ENCODE assay signal across 8 cellular contexts in the genomic region with DNA sequence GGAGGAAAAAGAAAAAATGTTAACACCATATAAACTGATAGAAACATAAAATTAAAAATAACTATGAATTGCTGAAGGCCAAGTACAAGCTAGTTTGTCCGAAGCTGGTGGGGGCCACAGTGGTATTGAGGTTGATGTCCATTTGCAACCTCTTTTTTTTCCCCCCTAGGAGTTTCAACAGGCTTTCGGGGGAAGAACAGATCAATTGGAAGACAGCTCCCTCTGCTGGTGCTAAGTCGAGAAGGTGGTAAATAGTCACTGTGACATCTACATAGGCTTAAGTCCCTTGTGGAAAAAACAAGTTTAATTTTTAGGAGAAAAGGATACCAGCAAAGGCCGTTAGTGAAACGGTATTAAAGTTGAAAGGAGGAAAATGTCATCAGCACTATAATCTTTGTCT.
DNase-seq lines count a peak whose midpoint lies in the region; ATAC-seq, FAIRE-seq and TF ChIP-seq lines count a peak whose summit lies in the region.

No MANE protein-coding gene starts in this region.

- H3K27ac ChIP-seq in C4-2B, result no peak overlapping the region

- TF ChIP-seq CTCF in C4-2B (conservative IDR thresholded peaks at IDR 0.05), result peak; percentile 64

- no peaks in the 10 kb centered on the region for H3K36me3 Mint-ChIP-seq in activated CD4-positive, alpha-beta T cell treated with anti-CD3 and anti-CD28 coated beads, Interleukin-2, amount 10 ng/mL, durations not matched to agents 24 days and 14 days (ENCODE audit: low read depth)

- intact Hi-C loops in activated CD4-positive, alpha-beta T cell treated with anti-CD3 and anti-CD28 coated beads, Interleukin-2, amount 10 ng/mL, durations not matched to agents 24 days and 14 days (cut with micrococcal nuclease), result loop anchor here (1.0 kb wide), 1 partner anchor 205 kb away; no protein-coding TSS in a partner anchor

- peak; percentile 0 for DNase-seq in GM12892 (ENCODE audit: insufficient read length)
- DNase-seq in NCI-H1417 treated with DMSO at 0.1 percent for 48 hours (lab: John Stamatoyannopoulos, UW), result peak; percentile 6
- DNase-seq in activated CD4-positive, alpha-beta T cell treated with anti-CD3 and anti-CD28 coated beads, Interleukin-2, amount 10 ng/mL, durations not matched to agents 24 days and 14 days, result peak; percentile 66
- DNase-seq in glomerular endothelial cell (ENCODE audit: extremely low read depth, low read depth, low spot score), result peak; percentile 10
- DNase-seq in stimulated activated CD8-positive, alpha-beta memory T cell treated with anti-CD3 and anti-CD28 coated beads, Interleukin-15, amount 100 ng/mL, for 1 hour (ENCODE audit: low read depth), result peak; percentile 0

- no peaks in the 10 kb centered on the region for H3K4me1 Mint-ChIP-seq in activated CD4-positive, alpha-beta T cell treated with anti-CD3 and anti-CD28 coated beads, Interleukin-2, amount 10 ng/mL, durations not matched to agents 24 days and 14 days

- H3K4me3 Mint-ChIP-seq in activated CD4-positive, alpha-beta T cell treated with anti-CD3 and anti-CD28 coated beads, Interleukin-2, amount 10 ng/mL, durations not matched to agents 24 days and 14 days, result no peak overlapping the region

- H3K27ac Mint-ChIP-seq in activated CD4-positive, alpha-beta T cell treated with anti-CD3 and anti-CD28 coated beads, Interleukin-2, amount 10 ng/mL, durations not matched to agents 24 days and 14 days, result no peak overlapping the region

- FAIRE-seq in GM12892 (lab: Jason Lieb, UNC), result no peak

- TF ChIP-seq POLR2A in GM12892 (IDR thresholded peaks at IDR 0.05; ENCODE audit: low read depth, low read length), result no peak

- no peaks in the 10 kb centered on the region for H3K27me3 Mint-ChIP-seq in activated CD4-positive, alpha-beta T cell treated with anti-CD3 and anti-CD28 coated beads, Interleukin-2, amount 10 ng/mL, durations not matched to agents 24 days and 14 days

- no peaks in the 10 kb centered on the region for H3K9me3 Mint-ChIP-seq in activated CD4-positive, alpha-beta T cell treated with anti-CD3 and anti-CD28 coated beads, Interleukin-2, amount 10 ng/mL, durations not matched to agents 24 days and 14 days

- ATAC-seq in HG03097 (IDR thresholded peaks at IDR 0.05; ENCODE audit: low FRiP score, unreplicated experiment) (no peak), HG02678 (IDR thresholded peaks at IDR 0.05; ENCODE audit: unreplicated experiment) (no peak)

Comparison
In these comparisons a context has a peak if more than half of its experiments do, and no peak if none do; other contexts are left out.
1. DNase-seq: peak in every context shown above with its lines; median percentile 66 in activated CD4-positive, alpha-beta T cell treated with anti-CD3 and anti-CD28 coated beads, Interleukin-2, amount 10 ng/mL, durations not matched to agents 24 days and 14 days; 10 in glomerular endothelial cell; 6 in NCI-H1417 treated with DMSO at 0.1 percent for 48 hours; 0 in GM12892; 0 in stimulated activated CD8-positive, alpha-beta memory T cell treated with anti-CD3 and anti-CD28 coated beads, Interleukin-15, amount 100 ng/mL, for 1 hour.